Comparison of ENCODE assay signal across 1 cellular context in the genomic region with DNA sequence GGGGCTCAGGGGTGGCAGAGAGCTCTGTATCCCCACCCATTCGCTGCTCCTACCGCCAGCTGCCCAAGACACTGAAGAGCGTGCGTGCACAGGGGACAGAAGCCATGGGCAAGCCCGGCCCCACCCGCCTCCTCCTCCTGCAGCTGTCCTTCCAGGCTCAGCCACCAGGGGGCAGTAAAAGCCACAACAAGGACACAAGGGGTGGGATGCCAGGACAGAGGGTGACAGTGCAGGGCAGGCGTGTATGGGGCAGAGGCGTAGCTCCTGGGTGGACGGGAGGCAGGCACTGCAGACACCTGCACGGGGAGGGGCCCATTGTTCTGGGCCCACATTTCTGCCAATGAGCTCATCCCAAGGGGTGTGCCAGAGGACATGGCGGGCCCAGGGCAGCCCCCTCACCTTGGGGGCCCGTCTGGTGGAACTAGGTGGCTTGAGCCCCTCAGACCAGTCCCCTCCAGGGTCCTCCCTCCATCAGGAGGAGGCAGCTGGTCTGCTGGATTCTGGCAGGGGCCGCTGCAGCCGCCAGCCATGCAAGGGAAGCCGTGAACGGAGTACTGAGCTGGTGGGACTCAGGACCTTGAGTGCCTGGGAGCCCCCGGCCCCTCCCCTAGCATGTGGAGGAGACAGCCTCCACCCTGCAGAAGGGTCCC.
TF ChIP-seq lines count a peak whose summit lies in the region.

No MANE protein-coding gene starts in this region.

TF ChIP-seq in K562, 482 proteins besides CTCF, POLR2A, EP300 and RAD21 (continued from another document):
- TF ChIP-seq DEAF1 (CRISPR knock-in tag; IDR thresholded peaks at IDR 0.05) (0 out of 2 replicates have a peak, but pooled peaks have one; percentile 42), ESRRA (IDR thresholded peaks at IDR 0.05; ENCODE audit: borderline replicate concordance, low read depth) (peak; percentile 38; the same call in 1 of the 2 replicates), ARID3A (IDR thresholded peaks at IDR 0.05; ENCODE audit: borderline replicate concordance, low read depth, low read length) (no peak), U2AF2 (optimal IDR thresholded peaks at IDR 0.05; ENCODE audit: low read depth, low read length) (no peak), HMG20A (CRISPR knock-in tag; conservative IDR thresholded peaks at IDR 0.05) (no peak), USF1 (CRISPR knock-in tag; IDR thresholded peaks at IDR 0.05) (0 out of 2 replicates have a peak, but pooled peaks have one; percentile 36), STAG1 (CRISPR knock-in tag; IDR thresholded peaks at IDR 0.05; ENCODE audit: borderline replicate concordance) (peak; percentile 64; the same call in 1 of the 2 replicates), BHLHE40 (IDR thresholded peaks at IDR 0.05; ENCODE audit: low read length) (peak; percentile 44; the same call in 1 of the 2 replicates), MTA3 (IDR thresholded peaks at IDR 0.05; ENCODE audit: borderline replicate concordance) (peak; percentile 44; the same call in 1 of the 2 replicates), ARID4B (CRISPR knock-in tag; IDR thresholded peaks at IDR 0.05) (peak; percentile 60; the same call in 1 of the 2 replicates), ARID2 (IDR thresholded peaks at IDR 0.05) (0 out of 2 replicates have a peak, but pooled peaks have one; percentile 16), ZNF277 (CRISPR knock-in tag; IDR thresholded peaks at IDR 0.05; ENCODE audit: borderline replicate concordance) (no peak), FOXA3 (CRISPR knock-in tag; conservative IDR thresholded peaks at IDR 0.05 in 1 of 2, IDR thresholded peaks at IDR 0.05 in 1 of 2) (peak in 1 of 2 experiments; percentile 55; a peak in 1 of 4 replicates), HMG20B (CRISPR knock-in tag; IDR thresholded peaks at IDR 0.05) (no peak)
